33 cellular contexts compared by ENCODE assay signal in genomic region chr7:39314869-39315268, GRCh38.
DNase-seq lines count a peak whose midpoint lies in the region; ATAC-seq, FAIRE-seq and TF ChIP-seq lines count a peak whose summit lies in the region.
"Had no signal": no experiment of that assay in that cellular context is flagged by ENCODE, and none has a peak within 500 bp of the region (broad histone marks: within the 10 kb centered on the region; RNA-seq: fewer than 3 reads in every experiment).

No MANE protein-coding gene starts in this region.

- H3K27ac ChIP-seq in K562 (ENCODE audit: extremely low read depth, low read depth, low read length): no peak overlapping the region
- H3K27ac ChIP-seq: 22Rv1; A549; BLaER1; BLaER1 treated with 17β-estradiol and CSF1 and Interleukin-3, amounts not matched to agents 10 nM and 100 nM; C4-2B had no signal

- no peaks in the 10 kb centered on the region for H3K9me3 ChIP-seq in K562 (replicated peaks; ENCODE audit: control insufficient read depth, insufficient read depth, low read depth, low read length)
- H3K9me3 ChIP-seq: A549; BE2C; BLaER1; BLaER1 treated with 17β-estradiol and CSF1 and Interleukin-3, amounts not matched to agents 10 nM and 100 nM; Caco-2 had no signal

- H3K9me1 ChIP-seq in K562 (ENCODE audit: control insufficient read depth, insufficient read depth, low read length): no peaks in the 10 kb centered on the region

- no peaks in the 10 kb centered on the region; a peak in 1 of 5 replicates for H3K4me1 ChIP-seq in K562 (replicated peaks in 1 of 2; ENCODE audit: control insufficient read depth in 2 of 2, insufficient read depth in 2 of 2, low read length in 2 of 2)
- H3K4me1 ChIP-seq: A549; BE2C; BLaER1; BLaER1 treated with 17β-estradiol and CSF1 and Interleukin-3, amounts not matched to agents 10 nM and 100 nM; Caco-2 had no signal

- no peak for TF ChIP-seq EP300 in K562 (IDR thresholded peaks at IDR 0.05; ENCODE audit: low read length)

- no peak overlapping the region for H2AFZ ChIP-seq in K562 (ENCODE audit: low read depth, low read length)

- peaks cover 14 to 21% of the 10 kb centered on the region in 2 experiments for H3K27me3 ChIP-seq in K562 (ENCODE audit: control insufficient read depth in 2 of 2, insufficient read depth in 2 of 2, low read length in 2 of 2)
- H3K27me3 ChIP-seq: BLaER1; BLaER1 treated with 17β-estradiol and CSF1 and Interleukin-3, amounts not matched to agents 10 nM and 100 nM had no signal

- intact Hi-C loops in K562 (cut with micrococcal nuclease): no loop called here

- no peaks in the 10 kb centered on the region for H3K36me3 ChIP-seq in K562 (ENCODE audit: control insufficient read depth, insufficient read depth, low read length)
- H3K36me3 ChIP-seq: BE2C; BLaER1; BLaER1 treated with 17β-estradiol and CSF1 and Interleukin-3, amounts not matched to agents 10 nM and 100 nM had no signal

- H4K20me1 ChIP-seq in K562 (replicated peaks; ENCODE audit: control insufficient read depth, insufficient read depth, low read length): no peaks in the 10 kb centered on the region
- H4K20me1 ChIP-seq: BLaER1; BLaER1 treated with 17β-estradiol and CSF1 and Interleukin-3, amounts not matched to agents 10 nM and 100 nM had no signal

- no peak for ATAC-seq in K562
- ATAC-seq: A549; CD8-positive, alpha-beta T cell had no signal

- 5% methylated on average over 4 of the region's 4 CpGs for WGBS in K562 (ENCODE audit: insufficient coverage, low coverage, missing lambda C conversion rate)

- no peaks in the 10 kb centered on the region for H3K79me2 ChIP-seq in K562 (ENCODE audit: control insufficient read depth, insufficient read depth, low read length)

- H3K9ac ChIP-seq in K562 (ENCODE audit: insufficient read depth in 1 of 2, low read depth in 2 of 2, low read length in 2 of 2): no peak overlapping the region
- H3K9ac ChIP-seq: BLaER1; BLaER1 treated with 17β-estradiol and CSF1 and Interleukin-3, amounts not matched to agents 10 nM and 100 nM had no signal

- no peak overlapping the region for H3K4me2 ChIP-seq in K562 (ENCODE audit: insufficient read depth, low read length)
- H3K4me2 ChIP-seq: A549; BLaER1; BLaER1 treated with 17β-estradiol and CSF1 and Interleukin-3, amounts not matched to agents 10 nM and 100 nM had no signal

- no peak for TF ChIP-seq RAD21 in K562 (CRISPR knock-in tag; conservative IDR thresholded peaks at IDR 0.05 in 1 of 2, IDR thresholded peaks at IDR 0.05 in 1 of 2)

- DNase-seq in HEK293T (ENCODE audit: extremely low spot score): no peak
- no peak for DNase-seq in K562 (ENCODE audit: extremely low read depth in 1 of 4, low spot score in 3 of 4)
- DNase-seq in left kidney (ENCODE audit: low read depth, low spot score): peak; percentile 52
- DNase-seq in NCI-H82 (lab: John Stamatoyannopoulos, UW): no peak
- DNase-seq in SIG-M5 treated with dmso at 0.1 percent for 504 hours (lab: John Stamatoyannopoulos, UW; ENCODE audit: unreplicated experiment): no peak
- DNase-seq in NCI-H1694 (lab: John Stamatoyannopoulos, UW): no peak
- DNase-seq: 8988T; ACHN; AML-193; BE2C; C1 segment of cervical spinal cord; Caco-2; Calu3; CD4-positive, alpha-beta memory T cell; CD4-positive, alpha-beta T cell; CD4-positive, CD25-positive, alpha-beta regulatory T cell; CD8-positive, alpha-beta memory T cell; CD8-positive, alpha-beta T cell; COR-L47; DMS 273 treated with DMSO at 0.1 percent for 48 hours; DMS153; DMS53; DMS79; DMS79 treated with DMSO at 0.1 percent for 48 hours; DND-41; EL had no signal

- no peak for FAIRE-seq in K562 (lab: Jason Lieb, UNC)
- FAIRE-seq: A204.1, A549, D721Med had no signal

- POLR2A ChIA-PET in HEK293T (lab: Yijun Ruan, JAX): no interaction called here
- POLR2A ChIA-PET in K562 (lab: Yijun Ruan, JAX): interaction anchor here (1.0 kb wide), 1 partner anchor 19 kb away, joined by 3 read pairs; no protein-coding TSS in a partner anchor

- no TSS peak for BruUV-seq in K562 (replicated peaks; lab: Mats Ljungman, UMichigan)

- in situ Hi-C loops in K562 (cut with MboI): no loop called here

- CTCF ChIA-PET in HEK293T (lab: Yijun Ruan, JAX) (no interaction called here), K562 (lab: Yijun Ruan, JAX; ENCODE audit: low intra/inter-chr PET ratio) (no interaction called here)

- no peak for TF ChIP-seq CTCF in K562 (IDR thresholded peaks at IDR 0.05 in 2 of 3, conservative IDR thresholded peaks at IDR 0.05 in 1 of 3; ENCODE audit: insufficient read depth in 2 of 3, low read depth in 1 of 3, low read length in 3 of 3)

- TF ChIP-seq POLR2A in K562 (conservative IDR thresholded peaks at IDR 0.05): no peak

- no peak overlapping the region for H3K4me3 ChIP-seq in K562
- H3K4me3 ChIP-seq: A549; BLaER1; BLaER1 treated with 17β-estradiol and CSF1 and Interleukin-3, amounts not matched to agents 10 nM and 100 nM had no signal

TF ChIP-seq in HEK293T, 16 proteins besides CTCF, POLR2A, EP300 and RAD21:
- no peak for TF ChIP-seq SUZ12 (IDR thresholded peaks at IDR 0.05)
- TF ChIP-seq PKNOX1 (IDR thresholded peaks at IDR 0.05): peak; percentile 68
- TF ChIP-seq FOXM1 (IDR thresholded peaks at IDR 0.05; ENCODE audit: borderline replicate concordance): no peak

TF ChIP-seq in K562, 482 proteins besides CTCF, POLR2A, EP300 and RAD21:
- TF ChIP-seq FOXP1 (CRISPR knock-in tag; IDR thresholded peaks at IDR 0.05) (no peak), PBX2 (CRISPR knock-in tag; IDR thresholded peaks at IDR 0.05; ENCODE audit: low read depth) (no peak), PBX2 (tag; conservative IDR thresholded peaks at IDR 0.05; ENCODE audit: low read depth) (0 out of 2 replicates have a peak, but pooled peaks have one; percentile 12)
